In genomic region chr1:6026095-6026809, GRCh38 we compare ENCODE assay signal across 2 cellular contexts.
TF ChIP-seq lines count a peak whose summit lies in the region.

No MANE protein-coding gene starts in this region.

TF ChIP-seq in A549, 52 proteins besides CTCF, POLR2A, EP300 and RAD21:
- TF ChIP-seq HOXA7 (CRISPR knock-in tag; IDR thresholded peaks at IDR 0.05): no peak
- no peak for TF ChIP-seq TP53 (CRISPR knock-in tag; IDR thresholded peaks at IDR 0.05)
- TF ChIP-seq, protein P1, sequence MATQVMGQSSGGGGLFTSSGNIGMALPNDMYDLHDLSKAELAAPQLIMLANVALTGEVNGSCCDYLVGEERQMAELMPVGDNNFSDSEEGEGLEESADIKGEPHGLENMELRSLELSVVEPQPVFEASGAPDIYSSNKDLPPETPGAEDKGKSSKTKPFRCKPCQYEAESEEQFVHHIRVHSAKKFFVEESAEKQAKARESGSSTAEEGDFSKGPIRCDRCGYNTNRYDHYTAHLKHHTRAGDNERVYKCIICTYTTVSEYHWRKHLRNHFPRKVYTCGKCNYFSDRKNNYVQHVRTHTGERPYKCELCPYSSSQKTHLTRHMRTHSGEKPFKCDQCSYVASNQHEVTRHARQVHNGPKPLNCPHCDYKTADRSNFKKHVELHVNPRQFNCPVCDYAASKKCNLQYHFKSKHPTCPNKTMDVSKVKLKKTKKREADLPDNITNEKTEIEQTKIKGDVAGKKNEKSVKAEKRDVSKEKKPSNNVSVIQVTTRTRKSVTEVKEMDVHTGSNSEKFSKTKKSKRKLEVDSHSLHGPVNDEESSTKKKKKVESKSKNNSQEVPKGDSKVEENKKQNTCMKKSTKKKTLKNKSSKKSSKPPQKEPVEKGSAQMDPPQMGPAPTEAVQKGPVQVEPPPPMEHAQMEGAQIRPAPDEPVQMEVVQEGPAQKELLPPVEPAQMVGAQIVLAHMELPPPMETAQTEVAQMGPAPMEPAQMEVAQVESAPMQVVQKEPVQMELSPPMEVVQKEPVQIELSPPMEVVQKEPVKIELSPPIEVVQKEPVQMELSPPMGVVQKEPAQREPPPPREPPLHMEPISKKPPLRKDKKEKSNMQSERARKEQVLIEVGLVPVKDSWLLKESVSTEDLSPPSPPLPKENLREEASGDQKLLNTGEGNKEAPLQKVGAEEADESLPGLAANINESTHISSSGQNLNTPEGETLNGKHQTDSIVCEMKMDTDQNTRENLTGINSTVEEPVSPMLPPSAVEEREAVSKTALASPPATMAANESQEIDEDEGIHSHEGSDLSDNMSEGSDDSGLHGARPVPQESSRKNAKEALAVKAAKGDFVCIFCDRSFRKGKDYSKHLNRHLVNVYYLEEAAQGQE (IDR thresholded peaks at IDR 0.05): no peak
- no peak for TF ChIP-seq RCOR1 (IDR thresholded peaks at IDR 0.05; ENCODE audit: low read depth, low read length)
- TF ChIP-seq FOSL2 (IDR thresholded peaks at IDR 0.05): no peak
- no peak for TF ChIP-seq FOSL2 (CRISPR knock-in tag; IDR thresholded peaks at IDR 0.05)
- 0 out of 5 replicates have a peak, but pooled peaks of 1 of the 2 experiments have one; percentile 33 for TF ChIP-seq JUN (IDR thresholded peaks at IDR 0.05)
- TF ChIP-seq, protein P2, sequence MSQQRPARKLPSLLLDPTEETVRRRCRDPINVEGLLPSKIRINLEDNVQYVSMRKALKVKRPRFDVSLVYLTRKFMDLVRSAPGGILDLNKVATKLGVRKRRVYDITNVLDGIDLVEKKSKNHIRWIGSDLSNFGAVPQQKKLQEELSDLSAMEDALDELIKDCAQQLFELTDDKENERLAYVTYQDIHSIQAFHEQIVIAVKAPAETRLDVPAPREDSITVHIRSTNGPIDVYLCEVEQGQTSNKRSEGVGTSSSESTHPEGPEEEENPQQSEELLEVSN (IDR thresholded peaks at IDR 0.05; ENCODE audit: borderline replicate concordance, low read depth): peak; percentile 57; the same call in 1 of the 2 replicates
- peak; percentile 86 for TF ChIP-seq MAX (IDR thresholded peaks at IDR 0.05)
- no peak for TF ChIP-seq SMC3 (IDR thresholded peaks at IDR 0.05)
- TF ChIP-seq RFX5 (IDR thresholded peaks at IDR 0.05): no peak
- no peak for TF ChIP-seq TFCP2L1 (CRISPR knock-in tag; IDR thresholded peaks at IDR 0.05)
- no peak for TF ChIP-seq ZSCAN20 (CRISPR knock-in tag; IDR thresholded peaks at IDR 0.05)
- TF ChIP-seq GATA3 (IDR thresholded peaks at IDR 0.05; ENCODE audit: borderline replicate concordance): no peak
- TF ChIP-seq FOXS1 (CRISPR knock-in tag; IDR thresholded peaks at IDR 0.05): no peak
- no peak for TF ChIP-seq FOSB (CRISPR knock-in tag; IDR thresholded peaks at IDR 0.05)
- TF ChIP-seq POLR2AphosphoS2 (conservative IDR thresholded peaks at IDR 0.05; ENCODE audit: low read length): no peak
- TF ChIP-seq BHLHE40 (IDR thresholded peaks at IDR 0.05; ENCODE audit: low read depth, low read length): 0 out of 2 replicates have a peak, but pooled peaks have one; percentile 14
- no peak for TF ChIP-seq RARB (CRISPR knock-in tag; IDR thresholded peaks at IDR 0.05)
- TF ChIP-seq ESRRA (IDR thresholded peaks at IDR 0.05; ENCODE audit: borderline replicate concordance, low read length): no peak
- TF ChIP-seq, protein P3, sequence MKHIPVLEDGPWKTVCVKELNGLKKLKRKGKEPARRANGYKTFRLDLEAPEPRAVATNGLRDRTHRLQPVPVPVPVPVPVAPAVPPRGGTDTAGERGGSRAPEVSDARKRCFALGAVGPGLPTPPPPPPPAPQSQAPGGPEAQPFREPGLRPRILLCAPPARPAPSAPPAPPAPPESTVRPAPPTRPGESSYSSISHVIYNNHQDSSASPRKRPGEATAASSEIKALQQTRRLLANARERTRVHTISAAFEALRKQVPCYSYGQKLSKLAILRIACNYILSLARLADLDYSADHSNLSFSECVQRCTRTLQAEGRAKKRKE (CRISPR knock-in tag; IDR thresholded peaks at IDR 0.05; ENCODE audit: low read depth): no peak
- no peak for TF ChIP-seq KDM5A (IDR thresholded peaks at IDR 0.05)
- no peak for TF ChIP-seq KDM1A (IDR thresholded peaks at IDR 0.05; ENCODE audit: low read depth)
- no peak for TF ChIP-seq MAZ (IDR thresholded peaks at IDR 0.05; ENCODE audit: borderline replicate concordance, low read depth, low read length)

TF ChIP-seq in H1, 55 proteins besides CTCF, POLR2A, EP300 and RAD21:
- TF ChIP-seq RBBP5 (IDR thresholded peaks at IDR 0.05; ENCODE audit: borderline replicate concordance, low read depth, low read length): no peak
- no peak for TF ChIP-seq POU5F1 (IDR thresholded peaks at IDR 0.05; ENCODE audit: low read depth, low read length)
- peak; percentile 45; the same call in 1 of the 2 replicates for TF ChIP-seq POLR2AphosphoS5 (IDR thresholded peaks at IDR 0.05; ENCODE audit: low read depth, low read length)
- TF ChIP-seq TBP (IDR thresholded peaks at IDR 0.05; ENCODE audit: low read depth, low read length): no peak
- no peak for TF ChIP-seq KDM1A (IDR thresholded peaks at IDR 0.05; ENCODE audit: borderline replicate concordance, low read length)
- TF ChIP-seq ZNF274 (IDR thresholded peaks at IDR 0.05; ENCODE audit: borderline replicate concordance, extremely low read depth, low read length): no peak
- no peak for TF ChIP-seq NANOG (IDR thresholded peaks at IDR 0.05; ENCODE audit: insufficient read depth, low read depth, low read length, poor library complexity, severe bottlenecking)
- TF ChIP-seq GABPA (IDR thresholded peaks at IDR 0.05; ENCODE audit: borderline replicate concordance, insufficient read depth, low read length): peak; percentile 47; the same call in 1 of the 2 replicates
- no peak for TF ChIP-seq SP4 (IDR thresholded peaks at IDR 0.05; ENCODE audit: low read length)
- TF ChIP-seq TEAD4 (IDR thresholded peaks at IDR 0.05; ENCODE audit: low read depth, low read length): 0 out of 2 replicates have a peak, but pooled peaks have one; percentile 24
- no peak for TF ChIP-seq KDM4A (IDR thresholded peaks at IDR 0.05; ENCODE audit: low read depth, low read length, severe bottlenecking)
- TF ChIP-seq RFX5 (IDR thresholded peaks at IDR 0.05; ENCODE audit: borderline replicate concordance, low read depth, low read length): no peak
- TF ChIP-seq SP1 (IDR thresholded peaks at IDR 0.05; ENCODE audit: low read depth, low read length): no peak
- TF ChIP-seq, protein P2 (IDR thresholded peaks at IDR 0.05): peak; percentile 61; the same call in 1 of the 2 replicates
- TF ChIP-seq CHD2 (IDR thresholded peaks at IDR 0.05; ENCODE audit: low read length): no peak
- TF ChIP-seq TAF1 (IDR thresholded peaks at IDR 0.05; ENCODE audit: low read depth, low read length): peak; percentile 71; the same call in 1 of the 2 replicates
- TF ChIP-seq CTBP2 (IDR thresholded peaks at IDR 0.05; ENCODE audit: borderline replicate concordance, insufficient read depth, insufficient read length, low read length): no peak
- TF ChIP-seq BACH1 (IDR thresholded peaks at IDR 0.05; ENCODE audit: low read length): no peak
- TF ChIP-seq HDAC6 (IDR thresholded peaks at IDR 0.05; ENCODE audit: low read depth, low read length): no peak
- no peak for TF ChIP-seq TAF7 (optimal IDR thresholded peaks at IDR 0.05; ENCODE audit: borderline replicate concordance, low read depth, low read length)
- TF ChIP-seq MAX (IDR thresholded peaks at IDR 0.05): peak; percentile 87
